1 cellular context compared by ENCODE assay signal in genomic region chr17:82848022-82848592, GRCh38.
A peak's percentile ranks its signal among the peaks of the same experiment; 100 is the strongest.
TF ChIP-seq lines count a peak whose summit lies in the region.

No MANE protein-coding gene starts in this region.

TF ChIP-seq in HepG2, 621 proteins besides CTCF, POLR2A, EP300 and RAD21 (continued from another document and continues in another):
- TF ChIP-seq ARID3A (IDR thresholded peaks at IDR 0.05; ENCODE audit: low read depth, low read length) = no peak
- no peak for TF ChIP-seq EEA1 (CRISPR knock-in tag; IDR thresholded peaks at IDR 0.05; ENCODE audit: borderline replicate concordance)
- TF ChIP-seq BHLHE40 (IDR thresholded peaks at IDR 0.05; ENCODE audit: low read length) = no peak
- TF ChIP-seq ZNF337 (CRISPR knock-in tag; IDR thresholded peaks at IDR 0.05; ENCODE audit: borderline replicate concordance, low read depth) = no peak
- no peak for TF ChIP-seq NCOA5 (CRISPR knock-in tag; IDR thresholded peaks at IDR 0.05)
- TF ChIP-seq RAD51 (IDR thresholded peaks at IDR 0.05; ENCODE audit: borderline replicate concordance) = no peak
- TF ChIP-seq ZNF878 (CRISPR knock-in tag; IDR thresholded peaks at IDR 0.05) = peak; percentile 45; the same call in 1 of the 2 replicates
- TF ChIP-seq, protein P1, sequence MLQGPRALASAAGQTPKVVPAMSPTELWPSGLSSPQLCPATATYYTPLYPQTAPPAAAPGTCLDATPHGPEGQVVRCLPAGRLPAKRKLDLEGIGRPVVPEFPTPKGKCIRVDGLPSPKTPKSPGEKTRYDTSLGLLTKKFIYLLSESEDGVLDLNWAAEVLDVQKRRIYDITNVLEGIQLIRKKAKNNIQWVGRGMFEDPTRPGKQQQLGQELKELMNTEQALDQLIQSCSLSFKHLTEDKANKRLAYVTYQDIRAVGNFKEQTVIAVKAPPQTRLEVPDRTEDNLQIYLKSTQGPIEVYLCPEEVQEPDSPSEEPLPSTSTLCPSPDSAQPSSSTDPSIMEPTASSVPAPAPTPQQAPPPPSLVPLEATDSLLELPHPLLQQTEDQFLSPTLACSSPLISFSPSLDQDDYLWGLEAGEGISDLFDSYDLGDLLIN (CRISPR knock-in tag; IDR thresholded peaks at IDR 0.05; ENCODE audit: borderline replicate concordance) = no peak
- TF ChIP-seq ZNF234 (CRISPR knock-in tag; conservative IDR thresholded peaks at IDR 0.05) = no peak
- peak; percentile 66; the same call in 1 of the 2 replicates for TF ChIP-seq ZNF619 (CRISPR knock-in tag; IDR thresholded peaks at IDR 0.05)
- TF ChIP-seq MEF2D (CRISPR knock-in tag; IDR thresholded peaks at IDR 0.05) = no peak
- TF ChIP-seq SRY (CRISPR knock-in tag; IDR thresholded peaks at IDR 0.05) = no peak
- 0 out of 2 replicates have a peak, but pooled peaks have one; percentile 11 for TF ChIP-seq ZMYM2 (CRISPR knock-in tag; IDR thresholded peaks at IDR 0.05)
- no peak for TF ChIP-seq PBX3 (CRISPR knock-in tag; IDR thresholded peaks at IDR 0.05; ENCODE audit: borderline replicate concordance)
- TF ChIP-seq, protein P2, sequence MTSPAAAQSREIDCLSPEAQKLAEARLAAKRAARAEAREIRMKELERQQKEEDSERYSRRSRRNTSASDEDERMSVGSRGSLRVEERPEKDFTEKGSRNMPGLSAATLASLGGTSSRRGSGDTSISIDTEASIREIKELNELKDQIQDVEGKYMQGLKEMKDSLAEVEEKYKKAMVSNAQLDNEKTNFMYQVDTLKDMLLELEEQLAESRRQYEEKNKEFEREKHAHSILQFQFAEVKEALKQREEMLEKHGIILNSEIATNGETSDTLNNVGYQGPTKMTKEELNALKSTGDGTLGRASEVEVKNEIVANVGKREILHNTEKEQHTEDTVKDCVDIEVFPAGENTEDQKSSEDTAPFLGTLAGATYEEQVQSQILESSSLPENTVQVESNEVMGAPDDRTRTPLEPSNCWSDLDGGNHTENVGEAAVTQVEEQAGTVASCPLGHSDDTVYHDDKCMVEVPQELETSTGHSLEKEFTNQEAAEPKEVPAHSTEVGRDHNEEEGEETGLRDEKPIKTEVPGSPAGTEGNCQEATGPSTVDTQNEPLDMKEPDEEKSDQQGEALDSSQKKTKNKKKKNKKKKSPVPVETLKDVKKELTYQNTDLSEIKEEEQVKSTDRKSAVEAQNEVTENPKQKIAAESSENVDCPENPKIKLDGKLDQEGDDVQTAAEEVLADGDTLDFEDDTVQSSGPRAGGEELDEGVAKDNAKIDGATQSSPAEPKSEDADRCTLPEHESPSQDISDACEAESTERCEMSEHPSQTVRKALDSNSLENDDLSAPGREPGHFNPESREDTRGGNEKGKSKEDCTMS (CRISPR knock-in tag; conservative IDR thresholded peaks at IDR 0.05) = no peak
- no peak for TF ChIP-seq DNMT3B (CRISPR knock-in tag; conservative IDR thresholded peaks at IDR 0.05)
- TF ChIP-seq ZNF773 (CRISPR knock-in tag; IDR thresholded peaks at IDR 0.05; ENCODE audit: borderline replicate concordance) = no peak
- peak; percentile 50; the same call in 1 of the 2 replicates for TF ChIP-seq ZMYM4 (CRISPR knock-in tag; IDR thresholded peaks at IDR 0.05)
- TF ChIP-seq SNAPC2 (CRISPR knock-in tag; IDR thresholded peaks at IDR 0.05) = no peak
- no peak for TF ChIP-seq HOXA7 (CRISPR knock-in tag; IDR thresholded peaks at IDR 0.05)
- TF ChIP-seq ZNF562 (CRISPR knock-in tag; IDR thresholded peaks at IDR 0.05; ENCODE audit: borderline replicate concordance) = no peak
- no peak for TF ChIP-seq ZNF720 (CRISPR knock-in tag; IDR thresholded peaks at IDR 0.05)
- no peak; the same call in 1 of the 2 replicates for TF ChIP-seq REPIN1 (CRISPR knock-in tag; IDR thresholded peaks at IDR 0.05; ENCODE audit: borderline replicate concordance, low read depth)
- no peak for TF ChIP-seq NFE2 (CRISPR knock-in tag; IDR thresholded peaks at IDR 0.05)
- TF ChIP-seq ARID2 (CRISPR knock-in tag; IDR thresholded peaks at IDR 0.05; ENCODE audit: borderline replicate concordance) = no peak
- TF ChIP-seq, protein P3, sequence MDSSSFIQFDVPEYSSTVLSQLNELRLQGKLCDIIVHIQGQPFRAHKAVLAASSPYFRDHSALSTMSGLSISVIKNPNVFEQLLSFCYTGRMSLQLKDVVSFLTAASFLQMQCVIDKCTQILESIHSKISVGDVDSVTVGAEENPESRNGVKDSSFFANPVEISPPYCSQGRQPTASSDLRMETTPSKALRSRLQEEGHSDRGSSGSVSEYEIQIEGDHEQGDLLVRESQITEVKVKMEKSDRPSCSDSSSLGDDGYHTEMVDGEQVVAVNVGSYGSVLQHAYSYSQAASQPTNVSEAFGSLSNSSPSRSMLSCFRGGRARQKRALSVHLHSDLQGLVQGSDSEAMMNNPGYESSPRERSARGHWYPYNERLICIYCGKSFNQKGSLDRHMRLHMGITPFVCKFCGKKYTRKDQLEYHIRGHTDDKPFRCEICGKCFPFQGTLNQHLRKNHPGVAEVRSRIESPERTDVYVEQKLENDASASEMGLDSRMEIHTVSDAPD (CRISPR knock-in tag; IDR thresholded peaks at IDR 0.05) = no peak
- TF ChIP-seq, protein P4, sequence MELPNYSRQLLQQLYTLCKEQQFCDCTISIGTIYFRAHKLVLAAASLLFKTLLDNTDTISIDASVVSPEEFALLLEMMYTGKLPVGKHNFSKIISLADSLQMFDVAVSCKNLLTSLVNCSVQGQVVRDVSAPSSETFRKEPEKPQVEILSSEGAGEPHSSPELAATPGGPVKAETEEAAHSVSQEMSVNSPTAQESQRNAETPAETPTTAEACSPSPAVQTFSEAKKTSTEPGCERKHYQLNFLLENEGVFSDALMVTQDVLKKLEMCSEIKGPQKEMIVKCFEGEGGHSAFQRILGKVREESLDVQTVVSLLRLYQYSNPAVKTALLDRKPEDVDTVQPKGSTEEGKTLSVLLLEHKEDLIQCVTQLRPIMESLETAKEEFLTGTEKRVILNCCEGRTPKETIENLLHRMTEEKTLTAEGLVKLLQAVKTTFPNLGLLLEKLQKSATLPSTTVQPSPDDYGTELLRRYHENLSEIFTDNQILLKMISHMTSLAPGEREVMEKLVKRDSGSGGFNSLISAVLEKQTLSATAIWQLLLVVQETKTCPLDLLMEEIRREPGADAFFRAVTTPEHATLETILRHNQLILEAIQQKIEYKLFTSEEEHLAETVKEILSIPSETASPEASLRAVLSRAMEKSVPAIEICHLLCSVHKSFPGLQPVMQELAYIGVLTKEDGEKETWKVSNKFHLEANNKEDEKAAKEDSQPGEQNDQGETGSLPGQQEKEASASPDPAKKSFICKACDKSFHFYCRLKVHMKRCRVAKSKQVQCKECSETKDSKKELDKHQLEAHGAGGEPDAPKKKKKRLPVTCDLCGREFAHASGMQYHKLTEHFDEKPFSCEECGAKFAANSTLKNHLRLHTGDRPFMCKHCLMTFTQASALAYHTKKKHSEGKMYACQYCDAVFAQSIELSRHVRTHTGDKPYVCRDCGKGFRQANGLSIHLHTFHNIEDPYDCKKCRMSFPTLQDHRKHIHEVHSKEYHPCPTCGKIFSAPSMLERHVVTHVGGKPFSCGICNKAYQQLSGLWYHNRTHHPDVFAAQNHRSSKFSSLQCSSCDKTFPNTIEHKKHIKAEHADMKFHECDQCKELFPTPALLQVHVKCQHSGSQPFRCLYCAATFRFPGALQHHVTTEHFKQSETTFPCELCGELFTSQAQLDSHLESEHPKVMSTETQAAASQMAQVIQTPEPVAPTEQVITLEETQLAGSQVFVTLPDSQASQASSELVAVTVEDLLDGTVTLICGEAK (IDR thresholded peaks at IDR 0.05) = no peak
- TF ChIP-seq, protein P4 (CRISPR knock-in tag; IDR thresholded peaks at IDR 0.05) = no peak
- TF ChIP-seq, protein P5, sequence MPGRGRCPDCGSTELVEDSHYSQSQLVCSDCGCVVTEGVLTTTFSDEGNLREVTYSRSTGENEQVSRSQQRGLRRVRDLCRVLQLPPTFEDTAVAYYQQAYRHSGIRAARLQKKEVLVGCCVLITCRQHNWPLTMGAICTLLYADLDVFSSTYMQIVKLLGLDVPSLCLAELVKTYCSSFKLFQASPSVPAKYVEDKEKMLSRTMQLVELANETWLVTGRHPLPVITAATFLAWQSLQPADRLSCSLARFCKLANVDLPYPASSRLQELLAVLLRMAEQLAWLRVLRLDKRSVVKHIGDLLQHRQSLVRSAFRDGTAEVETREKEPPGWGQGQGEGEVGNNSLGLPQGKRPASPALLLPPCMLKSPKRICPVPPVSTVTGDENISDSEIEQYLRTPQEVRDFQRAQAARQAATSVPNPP (CRISPR knock-in tag; IDR thresholded peaks at IDR 0.05) = no peak
- peak; percentile 30; the same call in 1 of the 2 replicates for TF ChIP-seq PHF21A (CRISPR knock-in tag; IDR thresholded peaks at IDR 0.05)
- no peak for TF ChIP-seq CBFB (CRISPR knock-in tag; IDR thresholded peaks at IDR 0.05)
- TF ChIP-seq ZFY (CRISPR knock-in tag; IDR thresholded peaks at IDR 0.05) = no peak
- TF ChIP-seq, protein P6, sequence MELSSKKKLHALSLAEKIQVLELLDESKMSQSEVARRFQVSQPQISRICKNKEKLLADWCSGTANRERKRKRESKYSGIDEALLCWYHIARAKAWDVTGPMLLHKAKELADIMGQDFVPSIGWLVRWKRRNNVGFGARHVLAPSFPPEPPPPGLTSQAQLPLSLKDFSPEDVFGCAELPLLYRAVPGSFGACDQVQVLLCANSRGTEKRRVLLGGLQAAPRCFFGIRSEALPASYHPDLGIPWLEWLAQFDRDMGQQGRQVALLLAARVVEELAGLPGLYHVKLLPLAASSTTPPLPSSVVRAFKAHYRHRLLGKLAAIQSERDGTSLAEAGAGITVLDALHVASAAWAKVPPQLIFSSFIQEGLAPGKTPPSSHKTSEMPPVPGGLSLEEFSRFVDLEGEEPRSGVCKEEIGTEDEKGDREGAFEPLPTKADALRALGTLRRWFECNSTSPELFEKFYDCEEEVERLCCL (CRISPR knock-in tag; IDR thresholded peaks at IDR 0.05; ENCODE audit: borderline replicate concordance) = no peak
- TF ChIP-seq, protein P7, sequence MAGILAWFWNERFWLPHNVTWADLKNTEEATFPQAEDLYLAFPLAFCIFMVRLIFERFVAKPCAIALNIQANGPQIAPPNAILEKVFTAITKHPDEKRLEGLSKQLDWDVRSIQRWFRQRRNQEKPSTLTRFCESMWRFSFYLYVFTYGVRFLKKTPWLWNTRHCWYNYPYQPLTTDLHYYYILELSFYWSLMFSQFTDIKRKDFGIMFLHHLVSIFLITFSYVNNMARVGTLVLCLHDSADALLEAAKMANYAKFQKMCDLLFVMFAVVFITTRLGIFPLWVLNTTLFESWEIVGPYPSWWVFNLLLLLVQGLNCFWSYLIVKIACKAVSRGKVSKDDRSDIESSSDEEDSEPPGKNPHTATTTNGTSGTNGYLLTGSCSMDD (CRISPR knock-in tag; IDR thresholded peaks at IDR 0.05) = no peak
